19 cellular contexts compared by ENCODE assay signal in the genomic region with DNA sequence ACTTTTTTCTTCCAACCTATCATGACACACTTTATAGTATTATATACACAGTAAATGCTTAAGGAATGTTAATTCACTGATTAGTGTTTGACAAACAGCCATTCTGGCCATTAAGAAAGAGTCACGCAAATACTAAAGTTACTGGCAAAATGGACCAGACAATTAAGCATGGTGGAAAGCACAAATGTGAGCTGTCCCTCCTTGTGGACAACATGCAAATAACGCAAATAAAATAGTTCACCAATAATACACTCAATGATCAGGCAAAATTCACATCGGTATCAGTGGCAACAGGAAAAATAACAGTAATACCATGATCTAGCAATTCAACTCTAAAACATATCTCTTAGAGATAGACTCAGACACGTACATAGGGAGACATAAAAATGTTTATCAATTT.
"Had no signal": no experiment of that assay in that cellular context is flagged by ENCODE, and none has a peak within 500 bp of the region (broad histone marks: within the 10 kb centered on the region; RNA-seq: fewer than 3 reads in every experiment).

No MANE protein-coding gene starts in this region.

- H3K27me3 ChIP-seq: heart left ventricle, sigmoid colon, stomach had no signal

- ATAC-seq: heart left ventricle had no signal

- DNase-seq: effector CD4-positive, alpha-beta T cell; heart left ventricle; hippocampal formation; kidney glomerular epithelial cell; mesendoderm; naive B cell; sigmoid colon; small intestine; stimulated activated CD4-positive, alpha-beta T cell treated with anti-CD3 and anti-CD28 coated beads, Interleukin-12 subunit alpha, Interleukin-12 subunit beta, amount 100 ng/mL, for 4 hours; stimulated activated naive CD4-positive, alpha-beta T cell; stomach; substantia nigra; trophoblast cell had no signal

- H3K4me3 Mint-ChIP-seq: naive B cell, nephron had no signal

- H3K4me1 Mint-ChIP-seq: naive B cell had no signal

- H3K9me3 ChIP-seq: heart left ventricle, sigmoid colon, stomach, thoracic aorta had no signal

- H3K36me3 Mint-ChIP-seq: naive B cell had no signal

- H3K27ac ChIP-seq: coronary artery, heart left ventricle, sigmoid colon, stomach, thoracic aorta had no signal

- H3K27ac Mint-ChIP-seq: naive B cell, nephron had no signal

- FAIRE-seq: frontal cortex, islet of Langerhans, small intestine, urothelium cell line had no signal

- H3K36me3 ChIP-seq: stomach, thoracic aorta had no signal

- H3K4me3 ChIP-seq: coronary artery, heart left ventricle, sigmoid colon, stomach, thoracic aorta had no signal
